In the genomic region with DNA sequence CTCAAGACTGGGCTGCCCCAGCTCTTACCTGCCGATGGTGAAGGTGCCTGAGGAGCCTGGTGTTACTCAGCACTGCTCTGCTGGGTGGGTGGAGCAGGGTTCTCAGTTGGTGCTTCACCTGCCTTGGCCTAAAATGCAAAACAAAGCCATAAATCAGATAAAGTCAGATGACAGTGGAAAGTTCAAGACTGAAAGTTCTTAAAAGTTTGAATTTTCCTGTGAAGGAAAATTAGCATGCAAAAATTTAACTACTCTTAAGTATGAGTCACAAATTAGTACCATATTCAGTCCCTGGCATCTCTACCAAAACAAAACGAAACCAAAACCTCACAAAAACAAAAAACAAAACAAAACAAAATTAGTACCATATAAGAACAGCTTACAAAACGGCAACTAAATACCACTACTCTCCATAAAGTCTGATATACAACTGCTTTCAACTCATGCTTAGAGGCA, we compare ENCODE assay signal across 10 cellular contexts. TPM values are rescaled to one million over a fixed set of nuclear protein-coding genes. Genes with fewer than 3 reads are reported as not detected.
A peak's percentile ranks its signal among the peaks of the same experiment; 100 is the strongest.
DNase-seq lines count a peak whose midpoint lies in the region; ATAC-seq and TF ChIP-seq lines count a peak whose summit lies in the region.
"Had no signal": no experiment of that assay in that cellular context is flagged by ENCODE, and none has a peak within 500 bp of the region (broad histone marks: within the 10 kb centered on the region; RNA-seq: fewer than 3 reads in every experiment).

No MANE protein-coding gene starts in this region.

- no peaks in the 10 kb centered on the region for H3K9me3 Mint-ChIP-seq in activated CD8-positive, alpha-beta T cell treated with anti-CD3 and anti-CD28 coated beads, Interleukin-2, amount 10 ng/mL, durations not matched to agents 7 days and 5 days (ENCODE audit: insufficient read depth)

- H3K27me3 Mint-ChIP-seq in activated CD8-positive, alpha-beta T cell treated with anti-CD3 and anti-CD28 coated beads, Interleukin-2, amount 10 ng/mL, durations not matched to agents 7 days and 5 days (ENCODE audit: low read depth) = no peaks in the 10 kb centered on the region

- no peak overlapping the region for H3K4me3 ChIP-seq in gastrocnemius medialis
- H3K4me3 ChIP-seq in coronary artery = no peak overlapping the region
- no peak overlapping the region for H3K4me3 ChIP-seq in right lobe of liver

- peaks cover 52% of the 10 kb centered on the region for H3K36me3 Mint-ChIP-seq in activated CD8-positive, alpha-beta T cell treated with anti-CD3 and anti-CD28 coated beads, Interleukin-2, amount 10 ng/mL, durations not matched to agents 7 days and 5 days (ENCODE audit: low read depth)

- DNase-seq in activated CD8-positive, alpha-beta T cell treated with anti-CD3 and anti-CD28 coated beads, Interleukin-2, amount 10 ng/mL, durations not matched to agents 7 days and 5 days = no peak
- DNase-seq in gastrocnemius medialis (no peak), coronary artery (ENCODE audit: low spot score) (no peak), superior temporal gyrus (ENCODE audit: extremely low spot score) (no peak), GM20000 (ENCODE audit: low spot score) (no peak), right lobe of liver (no peak)
- DNase-seq: foreskin melanocyte, nucleus accumbens had no signal

- no peaks in the 10 kb centered on the region for H3K9me3 ChIP-seq in gastrocnemius medialis
- no peaks in the 10 kb centered on the region for H3K9me3 ChIP-seq in right lobe of liver

- peaks cover 24 to 96% of the 10 kb centered on the region in 2 donors for H3K36me3 ChIP-seq in gastrocnemius medialis
- peaks cover 0 to 43% (median 5%) of the 10 kb centered on the region in 4 donors for H3K36me3 ChIP-seq in right lobe of liver

- H3K27me3 ChIP-seq in gastrocnemius medialis (no peaks in the 10 kb centered on the region), right lobe of liver (no peaks in the 10 kb centered on the region)

- no peak for TF ChIP-seq POLR2A in gastrocnemius medialis (IDR thresholded peaks at IDR 0.05)
- TF ChIP-seq POLR2A in right lobe of liver (IDR thresholded peaks at IDR 0.05) = no peak

- H3K4me1 ChIP-seq in gastrocnemius medialis (peaks cover 33 to 53% of the 10 kb centered on the region in 2 donors), right lobe of liver (no peaks in the 10 kb centered on the region)

- peak overlapping the region; percentile 36 for H3K4me3 Mint-ChIP-seq in activated CD8-positive, alpha-beta T cell treated with anti-CD3 and anti-CD28 coated beads, Interleukin-2, amount 10 ng/mL, durations not matched to agents 7 days and 5 days

- peak; percentile 72 for ATAC-seq in GM18499 (IDR thresholded peaks at IDR 0.05; ENCODE audit: insufficient read depth, unreplicated experiment)
- peak; percentile 64 for ATAC-seq in HG02623 (IDR thresholded peaks at IDR 0.05; ENCODE audit: unreplicated experiment)
- peak; percentile 73 for ATAC-seq in activated CD8-positive, alpha-beta T cell treated with anti-CD3 and anti-CD28 coated beads, Interleukin-2, amount 10 ng/mL, durations not matched to agents 7 days and 5 days
- ATAC-seq in gastrocnemius medialis = no peak
- ATAC-seq in right lobe of liver = no peak

- H3K27ac ChIP-seq in gastrocnemius medialis = peak overlapping the region; percentile 97 to 100 (median 98)
- H3K27ac ChIP-seq in coronary artery = no peak overlapping the region
- no peak overlapping the region for H3K27ac ChIP-seq in right lobe of liver

- CTCF ChIA-PET in activated CD8-positive, alpha-beta T cell treated with anti-CD3 and anti-CD28 coated beads, Interleukin-2, amount 10 ng/mL, durations not matched to agents 7 days and 5 days (lab: Charles Lee) = no interaction called here

- intact Hi-C loops in gastrocnemius medialis (cut with DNase I; ENCODE audit: low total_unique reads) = no loop called here
- intact Hi-C loops in right lobe of liver (cut with DNase I) = no loop called here

- peaks cover 14% of the 10 kb centered on the region for H3K4me1 Mint-ChIP-seq in activated CD8-positive, alpha-beta T cell treated with anti-CD3 and anti-CD28 coated beads, Interleukin-2, amount 10 ng/mL, durations not matched to agents 7 days and 5 days (ENCODE audit: low read depth)

- H3K27ac Mint-ChIP-seq in activated CD8-positive, alpha-beta T cell treated with anti-CD3 and anti-CD28 coated beads, Interleukin-2, amount 10 ng/mL, durations not matched to agents 7 days and 5 days = peak overlapping the region; percentile 72

- TF ChIP-seq CTCF in gastrocnemius medialis (IDR thresholded peaks at IDR 0.05 in 4 of 5, conservative IDR thresholded peaks at IDR 0.05 in 1 of 5) (no peak), coronary artery (IDR thresholded peaks at IDR 0.05) (no peak), GM20000 (IDR thresholded peaks at IDR 0.05; ENCODE audit: extremely low read depth, missing control alignments) (no peak), right lobe of liver (IDR thresholded peaks at IDR 0.05) (no peak)

- in situ Hi-C loops in gastrocnemius medialis (cut with MboI; ENCODE audit: low sequenced_read_pairs in 4 of 4) = loop anchor here in 2 of 4 donors (25.0 kb wide), 2 partner anchors 489 to 1086 kb away; a partner anchor contains a TSS

- POLR2A ChIA-PET in activated CD8-positive, alpha-beta T cell treated with anti-CD3 and anti-CD28 coated beads, Interleukin-2, amount 10 ng/mL, durations not matched to agents 7 days and 5 days (lab: Charles Lee) = interaction anchor here (1.0 kb wide), 1 partner anchor 12 kb away, joined by 4 read pairs; no protein-coding TSS in a partner anchor

- WGBS in right lobe of liver (ENCODE audit: insufficient coverage, low coverage, low lambda C conversion rate, missing lambda C conversion rate) = 53% methylated on average over 3 of the region's 3 CpGs

RNA-seq across cellular contexts. Expression of a gene that starts 21.9 kb away (rescaled TPM):
- total RNA-seq in activated CD8-positive, alpha-beta T cell treated with anti-CD3 and anti-CD28 coated beads, Interleukin-2, amount 10 ng/mL, durations not matched to agents 7 days and 5 days = 10 to 100 TPM; 85.4 to 91.9 TPM
- total RNA-seq in gastrocnemius medialis (1,000 to 10,000 TPM; 3,451 to 6,393 (median 4,786) TPM), right lobe of liver (10 to 100 TPM; 16.0 to 34.2 (median 23.2) TPM)

RNA-seq across cellular contexts. Expression of a gene that starts 27.4 kb away (rescaled TPM):
- 1 to 10 TPM; 5.3 to 5.9 TPM for total RNA-seq in activated CD8-positive, alpha-beta T cell treated with anti-CD3 and anti-CD28 coated beads, Interleukin-2, amount 10 ng/mL, durations not matched to agents 7 days and 5 days
- total RNA-seq in gastrocnemius medialis = under 1 TPM in 1 of 4 donors, not detected in 3; 0.12 TPM
- total RNA-seq in right lobe of liver = not detected

Comparison
In these comparisons a context has a peak if more than half of its experiments do, and no peak if none do; other contexts are left out.
1. ATAC-seq: peak in GM18499 (single experiment), HG02623 (single experiment) and activated CD8-positive, alpha-beta T cell treated with anti-CD3 and anti-CD28 coated beads, Interleukin-2, amount 10 ng/mL, durations not matched to agents 7 days and 5 days (single experiment); none in gastrocnemius medialis (0 of 2) and right lobe of liver (0 of 4).
2. H3K27ac ChIP-seq: peak in gastrocnemius medialis (4 of 4); none in coronary artery (0 of 2) and right lobe of liver (0 of 3).
3. RNA of a gene that starts 21.9 kb away (total RNA-seq): 3,451 to 6,393 TPM in gastrocnemius medialis; 85.4 to 91.9 TPM in activated CD8-positive, alpha-beta T cell treated with anti-CD3 and anti-CD28 coated beads, Interleukin-2, amount 10 ng/mL, durations not matched to agents 7 days and 5 days and 16.0 to 34.2 TPM in right lobe of liver; every median in the first group is over 10 times any median in the second.
4. RNA of a gene that starts 27.4 kb away (total RNA-seq): 5.3 to 5.9 TPM in activated CD8-positive, alpha-beta T cell treated with anti-CD3 and anti-CD28 coated beads, Interleukin-2, amount 10 ng/mL, durations not matched to agents 7 days and 5 days; 0.12 TPM in gastrocnemius medialis and not detected in right lobe of liver; every median in the first group is over 4 times any median in the second.